22 cellular contexts compared by ENCODE assay signal in the genomic region with DNA sequence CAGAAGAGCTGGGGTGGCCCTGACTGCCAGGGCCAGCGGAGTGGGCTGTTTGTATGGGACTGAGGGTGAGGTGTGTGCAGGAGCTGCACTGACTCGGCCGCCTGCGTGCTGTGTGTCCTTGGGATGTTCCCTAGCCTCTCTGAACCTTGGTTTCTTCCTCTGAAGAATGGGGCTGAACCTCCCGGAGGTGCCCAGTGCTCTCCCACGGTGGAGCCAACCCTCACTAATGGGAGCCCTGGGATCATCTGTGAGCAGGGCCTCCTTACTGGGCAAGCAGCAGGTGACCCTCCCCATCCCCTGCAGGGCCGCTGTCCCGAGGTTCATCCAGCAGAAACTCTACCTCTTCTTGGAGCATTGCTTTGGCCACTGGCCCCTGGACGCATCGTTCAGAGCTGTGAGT. TPM values are rescaled to one million over a fixed set of nuclear protein-coding genes. Genes with fewer than 3 reads are reported as not detected.
DNase-seq lines count a peak whose midpoint lies in the region; ATAC-seq and TF ChIP-seq lines count a peak whose summit lies in the region.
"Had no signal": no experiment of that assay in that cellular context is flagged by ENCODE, and none has a peak within 500 bp of the region (broad histone marks: within the 10 kb centered on the region; RNA-seq: fewer than 3 reads in every experiment).

No MANE protein-coding gene starts in this region.

- peaks cover 10% of the 10 kb centered on the region for H3K36me3 Mint-ChIP-seq in chondrocyte (ENCODE audit: low read depth)
- H3K36me3 Mint-ChIP-seq in stimulated activated naive B cell treated with anti-CD40 and anti-IgM and Interleukin-4, amounts not matched to agents 10 μg/mL and 1 μg/mL and 100 μg/mL, for 72 hours: peaks cover 38 to 40% of the 10 kb centered on the region in 2 donors

- in situ Hi-C loops in transverse colon (cut with MboI; ENCODE audit: low pct_ligation_motif_present in 1 of 4, low pct_unique_long_range_greater_than_20kb in 1 of 4, low sequenced_read_pairs in 3 of 4): no loop called here

- TF ChIP-seq POLR2A in transverse colon (IDR thresholded peaks at IDR 0.05): no peak

- H3K36me3 ChIP-seq in HEK293 (ENCODE audit: control insufficient read depth in 2 of 2, insufficient read depth in 1 of 2, low read length in 2 of 2) (peaks cover 0 to 86% of the 10 kb centered on the region in 2 experiments; a peak in 2 of 3 replicates), transverse colon (peaks cover 0 to 7% (median 3%) of the 10 kb centered on the region in 4 donors)

- TF ChIP-seq EP300 in transverse colon (IDR thresholded peaks at IDR 0.05; ENCODE audit: low read depth): no peak

- no peak for ATAC-seq in stimulated activated naive B cell treated with anti-CD40 and anti-IgM and Interleukin-4, amounts not matched to agents 10 μg/mL and 1 μg/mL and 100 μg/mL, for 72 hours (replicated peaks)
- ATAC-seq in GM19351 (IDR thresholded peaks at IDR 0.05; ENCODE audit: unreplicated experiment): no peak

- H3K4me3 Mint-ChIP-seq in chondrocyte (ENCODE audit: unreplicated experiment): no peak overlapping the region
- no peak overlapping the region for H3K4me3 Mint-ChIP-seq in stimulated activated naive B cell treated with anti-CD40 and anti-IgM and Interleukin-4, amounts not matched to agents 10 μg/mL and 1 μg/mL and 100 μg/mL, for 72 hours
- H3K4me3 Mint-ChIP-seq: CD8-positive, alpha-beta memory T cell; H9 had no signal

- POLR2A ChIA-PET in HEK293 (lab: Yijun Ruan, JAX): no interaction called here

- H3K4me3 ChIP-seq in HEK293 (ENCODE audit: low read depth, low read length) (no peak overlapping the region), transverse colon (no peak overlapping the region)
- H3K4me3 ChIP-seq: GM23248, SJSA1 had no signal

- WGBS in transverse colon (ENCODE audit: low coverage in 1 of 2), 2 donors: 89% methylated on average over 10 of the region's 10 CpGs; no CpG with 5 or more reads in 1 of the 2 donors

- no peaks in the 10 kb centered on the region for H3K4me1 Mint-ChIP-seq in chondrocyte (ENCODE audit: low read depth)
- H3K4me1 Mint-ChIP-seq in stimulated activated naive B cell treated with anti-CD40 and anti-IgM and Interleukin-4, amounts not matched to agents 10 μg/mL and 1 μg/mL and 100 μg/mL, for 72 hours: peaks cover 14 to 32% of the 10 kb centered on the region in 2 donors
- H3K4me1 Mint-ChIP-seq: H9 had no signal

- H3K9me3 ChIP-seq in HEK293 (ENCODE audit: control insufficient read depth, insufficient read depth, low read depth, low read length) (no peaks in the 10 kb centered on the region), transverse colon (no peaks in the 10 kb centered on the region)
- H3K9me3 ChIP-seq: SJSA1 had no signal

- TF ChIP-seq CTCF in HEK293 (tag by site-specific recombination; IDR thresholded peaks at IDR 0.05) (no peak), chondrocyte (IDR thresholded peaks at IDR 0.05) (no peak), transverse colon (IDR thresholded peaks at IDR 0.05) (no peak)

- H3K9me3 Mint-ChIP-seq in chondrocyte (ENCODE audit: low read depth): no peaks in the 10 kb centered on the region
- no peaks in the 10 kb centered on the region for H3K9me3 Mint-ChIP-seq in stimulated activated naive B cell treated with anti-CD40 and anti-IgM and Interleukin-4, amounts not matched to agents 10 μg/mL and 1 μg/mL and 100 μg/mL, for 72 hours
- H3K9me3 Mint-ChIP-seq: CD8-positive, alpha-beta memory T cell; H9; IgD-negative memory B cell had no signal

- peak; percentile 39 for DNase-seq in activated effector memory CD4-positive, alpha-beta T cell treated with anti-CD3 and anti-CD28 coated beads, Interleukin-2, amount 50 U/mL, for 16 hours
- DNase-seq in activated effector memory CD4-positive, alpha-beta T cell treated with Interleukin-2 at 50 U/mL for 16 hours: no peak
- peak; percentile 58 for DNase-seq in chondrocyte (ENCODE audit: low spot score)
- no peak for DNase-seq in stimulated activated naive B cell treated with anti-CD40 and anti-IgM and Interleukin-4, amounts not matched to agents 10 μg/mL and 1 μg/mL and 100 μg/mL, for 72 hours
- DNase-seq in NCI-H1930 (lab: John Stamatoyannopoulos, UW): no peak
- DNase-seq in transverse colon: no peak
- DNase-seq: 8988T; CD8-positive, alpha-beta memory T cell; EL; GF-D8; MV-4-11; NCI-H2081 treated with DMSO at 0.1 percent for 48 hours had no signal

- intact Hi-C loops in transverse colon (cut with DNase I; ENCODE audit: low total_unique reads): no loop called here

- H3K4me1 ChIP-seq in HEK293 (ENCODE audit: control insufficient read depth, insufficient read depth, low read length) (no peaks in the 10 kb centered on the region), transverse colon (no peaks in the 10 kb centered on the region)
- H3K4me1 ChIP-seq: SJSA1 had no signal

- H3K27ac Mint-ChIP-seq in chondrocyte (ENCODE audit: unreplicated experiment): no peak overlapping the region
- H3K27ac Mint-ChIP-seq in stimulated activated naive B cell treated with anti-CD40 and anti-IgM and Interleukin-4, amounts not matched to agents 10 μg/mL and 1 μg/mL and 100 μg/mL, for 72 hours: peak overlapping the region; percentile 37
- H3K27ac Mint-ChIP-seq: H9 had no signal

- CTCF ChIA-PET in HEK293 (lab: Yijun Ruan, JAX): no interaction called here

- no peak overlapping the region for H3K27ac ChIP-seq in HEK293 (ENCODE audit: extremely low read depth, low read depth, low read length)
- no peak overlapping the region for H3K27ac ChIP-seq in transverse colon
- H3K27ac ChIP-seq: C4-2B, GM23248, SJSA1 had no signal

- no peaks in the 10 kb centered on the region for H3K27me3 Mint-ChIP-seq in chondrocyte (ENCODE audit: low read depth)
- H3K27me3 Mint-ChIP-seq in stimulated activated naive B cell treated with anti-CD40 and anti-IgM and Interleukin-4, amounts not matched to agents 10 μg/mL and 1 μg/mL and 100 μg/mL, for 72 hours: no peaks in the 10 kb centered on the region
- H3K27me3 Mint-ChIP-seq: CD8-positive, alpha-beta memory T cell; IgD-negative memory B cell had no signal

- H3K27me3 ChIP-seq in transverse colon: no peaks in the 10 kb centered on the region
- H3K27me3 ChIP-seq: SJSA1 had no signal

TF ChIP-seq in HEK293, 187 proteins besides CTCF, POLR2A, EP300 and RAD21:
- TF ChIP-seq ZNF768 (tag by site-specific recombination; IDR thresholded peaks at IDR 0.05): 0 out of 2 replicates have a peak, but pooled peaks have one; percentile 20
- TF ChIP-seq ZXDB (tag by site-specific recombination; IDR thresholded peaks at IDR 0.05): no peak

RNA-seq across cellular contexts. Expression of a gene that starts 11.7 kb away (rescaled TPM):
- 2.4 to 3.0 TPM (median 2.4 TPM) in 3 replicates for total RNA-seq in chondrocyte
- total RNA-seq in transverse colon: 10 to 100 TPM in 1 of 4 donors, 1 to 10 TPM in 2, not detected in 1; 1.8 to 10.9 (median 4.4) TPM
- total RNA-seq: HT1080 had no signal

RNA-seq across cellular contexts. Expression of a gene that starts 23.8 kb away (rescaled TPM):
- total RNA-seq in chondrocyte (96.5 to 112 TPM (median 109 TPM) in 3 replicates), transverse colon (10 to 100 TPM; 13.5 to 85.3 (median 43.4) TPM)

RNA-seq across cellular contexts. Expression of a gene that starts 40.1 kb away (rescaled TPM):
- not detected in 3 replicates for total RNA-seq in chondrocyte
- total RNA-seq in transverse colon: not detected
- total RNA-seq: CD8-positive, alpha-beta memory T cell; GM23248; H9; M059J; OCI-LY7; SJSA1 had no signal

Comparison
In these comparisons a context has a peak if more than half of its experiments do, and no peak if none do; other contexts are left out.
1. DNase-seq: peak in activated effector memory CD4-positive, alpha-beta T cell treated with anti-CD3 and anti-CD28 coated beads, Interleukin-2, amount 50 U/mL, for 16 hours (single experiment) and chondrocyte (single experiment); none in activated effector memory CD4-positive, alpha-beta T cell treated with Interleukin-2 at 50 U/mL for 16 hours (single experiment), stimulated activated naive B cell treated with anti-CD40 and anti-IgM and Interleukin-4, amounts not matched to agents 10 μg/mL and 1 μg/mL and 100 μg/mL, for 72 hours (single experiment), NCI-H1930 (0 of 2) and transverse colon (single experiment).